ENCODE assay signal across 1 cellular context in genomic region chr22:40717657-40718056, GRCh38. TPM values are rescaled to one million over a fixed set of nuclear protein-coding genes. Genes with fewer than 3 reads are reported as not detected.
"Had no signal": no experiment of that assay in that cellular context is flagged by ENCODE, and none has a peak within 500 bp of the region (broad histone marks: within the 10 kb centered on the region; RNA-seq: fewer than 3 reads in every experiment).

No MANE protein-coding gene starts in this region.

RNA-seq across cellular contexts. Expression of gene MCHR1, which starts 38.4 kb away (rescaled TPM):
- total RNA-seq: H4 had no signal
